In the genomic region with DNA sequence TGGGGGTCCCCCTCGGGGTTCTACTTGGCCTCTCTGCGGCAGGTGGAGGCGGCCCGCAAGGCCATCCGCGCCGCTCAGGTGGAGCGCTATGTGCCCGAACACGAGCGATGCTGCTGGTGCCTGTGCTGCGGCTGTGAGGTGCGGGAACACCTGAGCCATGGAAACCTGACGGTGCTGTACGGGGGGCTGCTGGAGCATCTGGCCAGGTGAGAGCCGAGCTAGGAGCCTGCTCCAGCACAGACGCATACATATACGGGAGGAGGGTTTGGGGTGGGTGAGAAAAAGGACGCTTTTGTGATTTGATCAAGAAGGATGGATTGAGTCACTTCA, we compare ENCODE assay signal across 1 cellular context.
TF ChIP-seq lines count a peak whose summit lies in the region.

No MANE protein-coding gene starts in this region.

TF ChIP-seq in WTC11, 78 proteins besides CTCF, POLR2A, EP300 and RAD21 (continued from another document):
- TF ChIP-seq ZNF425 (CRISPR knock-in tag; conservative IDR thresholded peaks at IDR 0.05): no peak
- no peak for TF ChIP-seq PREB (CRISPR knock-in tag; IDR thresholded peaks at IDR 0.05; ENCODE audit: borderline replicate concordance)
- TF ChIP-seq MAX (CRISPR knock-in tag; IDR thresholded peaks at IDR 0.05): no peak
- TF ChIP-seq KAT7 (CRISPR knock-in tag; IDR thresholded peaks at IDR 0.05; ENCODE audit: borderline replicate concordance): 0 out of 2 replicates have a peak, but pooled peaks have one; percentile 25
- TF ChIP-seq SMAD3 (CRISPR knock-in tag; IDR thresholded peaks at IDR 0.05; ENCODE audit: borderline replicate concordance): no peak; the same call in 1 of the 2 replicates
- no peak for TF ChIP-seq E2F1 (CRISPR knock-in tag; IDR thresholded peaks at IDR 0.05)
- TF ChIP-seq, protein P1, sequence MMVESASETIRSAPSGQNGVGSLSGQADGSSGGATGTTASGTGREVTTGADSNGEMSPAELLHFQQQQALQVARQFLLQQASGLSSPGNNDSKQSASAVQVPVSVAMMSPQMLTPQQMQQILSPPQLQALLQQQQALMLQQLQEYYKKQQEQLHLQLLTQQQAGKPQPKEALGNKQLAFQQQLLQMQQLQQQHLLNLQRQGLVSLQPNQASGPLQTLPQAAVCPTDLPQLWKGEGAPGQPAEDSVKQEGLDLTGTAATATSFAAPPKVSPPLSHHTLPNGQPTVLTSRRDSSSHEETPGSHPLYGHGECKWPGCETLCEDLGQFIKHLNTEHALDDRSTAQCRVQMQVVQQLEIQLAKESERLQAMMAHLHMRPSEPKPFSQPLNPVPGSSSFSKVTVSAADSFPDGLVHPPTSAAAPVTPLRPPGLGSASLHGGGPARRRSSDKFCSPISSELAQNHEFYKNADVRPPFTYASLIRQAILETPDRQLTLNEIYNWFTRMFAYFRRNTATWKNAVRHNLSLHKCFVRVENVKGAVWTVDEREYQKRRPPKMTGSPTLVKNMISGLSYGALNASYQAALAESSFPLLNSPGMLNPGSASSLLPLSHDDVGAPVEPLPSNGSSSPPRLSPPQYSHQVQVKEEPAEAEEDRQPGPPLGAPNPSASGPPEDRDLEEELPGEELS (CRISPR knock-in tag; IDR thresholded peaks at IDR 0.05): no peak
- TF ChIP-seq TEAD1 (CRISPR knock-in tag; IDR thresholded peaks at IDR 0.05): no peak
TF ChIP-seq in WTC11: peak in this region for 3.
